Comparison of ENCODE assay signal across 37 cellular contexts in the genomic region with DNA sequence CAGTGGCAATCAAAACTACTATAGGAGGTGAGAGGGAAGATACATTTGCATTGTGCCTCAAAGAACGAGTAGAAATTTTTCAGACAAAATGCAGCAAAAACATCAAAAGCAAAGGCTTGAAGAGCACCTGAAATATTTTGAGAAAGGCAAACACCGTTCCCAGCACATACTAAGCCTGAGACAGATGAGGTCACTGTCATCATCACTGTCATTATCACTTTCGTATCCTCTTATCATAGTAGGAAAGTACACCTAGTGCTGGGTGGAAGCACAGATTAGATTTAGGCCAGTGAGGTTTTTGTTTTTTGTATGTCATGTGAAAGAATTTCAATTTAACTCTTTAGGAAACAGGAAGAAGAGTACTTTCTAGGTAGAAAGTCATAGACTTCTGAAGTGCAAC.
"Had no signal": no experiment of that assay in that cellular context is flagged by ENCODE, and none has a peak within 500 bp of the region (broad histone marks: within the 10 kb centered on the region; RNA-seq: fewer than 3 reads in every experiment).

No MANE protein-coding gene starts in this region.

- H3K4me3 Mint-ChIP-seq: activated CD4-positive, alpha-beta memory T cell treated with anti-CD3 and anti-CD28 coated beads for 36 hours; activated CD4-positive, alpha-beta T cell treated with anti-CD3 and anti-CD28 coated beads for 36 hours; activated CD4-positive, alpha-beta T cell treated with anti-CD3 and anti-CD28 coated beads, Interleukin-2, amount 10 ng/mL, durations not matched to agents 7 days and 5 days; activated CD8-positive, alpha-beta T cell treated with anti-CD3 and anti-CD28 coated beads for 36 hours; activated naive CD4-positive, alpha-beta T cell treated with anti-CD3 and anti-CD28 coated beads for 36 hours; activated naive CD8-positive, alpha-beta T cell treated with anti-CD3 and anti-CD28 coated beads for 36 hours; activated T-cell treated with anti-CD3 and anti-CD28 coated beads, Interleukin-2, amount 50 U/mL, for 4 hours; activated T-cell treated with anti-CD3 and anti-CD28 coated beads, Interleukin-2, amount 50 U/mL, for 72 hours; activated T-helper 1 cell treated with anti-CD3 and anti-CD28 coated beads, Interleukin-12 subunit alpha, Interleukin-12 subunit beta, Interleukin-2, Interleukin-4 antibody, amounts not matched to agents 30 ng/mL and 10 ng/mL and 1 ng/mL, durations not matched to agents 14 hours and 24 hours and 36 hours; activated T-helper 17 cell treated with anti-CD3 and anti-CD28 coated beads, Interleukin-2, amount 50 U/mL, for 72 hours; T-helper 1 cell treated with Interleukin-12 subunit alpha and Interleukin-12 subunit beta and Interleukin-4 antibody, amounts not matched to agents 30 μg/mL and 1 μg/mL, for 36 hours; T-helper 2 cell treated with Interferon-gamma antibody and Interleukin-4, amounts not matched to agents 5 μg/mL and 100 μg/mL, for 36 hours; WTC11 had no signal

- H3K4me1 Mint-ChIP-seq: activated CD4-positive, alpha-beta T cell treated with anti-CD3 and anti-CD28 coated beads for 36 hours; activated CD4-positive, alpha-beta T cell treated with anti-CD3 and anti-CD28 coated beads, Interleukin-2, amount 10 ng/mL, durations not matched to agents 7 days and 5 days; activated naive CD8-positive, alpha-beta T cell treated with anti-CD3 and anti-CD28 coated beads for 36 hours; activated T-helper 17 cell treated with anti-CD3 and anti-CD28 coated beads, Interleukin-2, amount 50 U/mL, for 72 hours had no signal

- DNase-seq: activated CD4-positive, alpha-beta memory T cell treated with anti-CD3 and anti-CD28 coated beads for 36 hours; activated CD4-positive, alpha-beta T cell treated with anti-CD3 and anti-CD28 coated beads for 1 hour; activated CD4-positive, alpha-beta T cell treated with anti-CD3 and anti-CD28 coated beads for 36 hours; activated CD4-positive, alpha-beta T cell treated with anti-CD3 and anti-CD28 coated beads for 48 hours; activated CD4-positive, alpha-beta T cell treated with anti-CD3 and anti-CD28 coated beads, Interleukin-2, amount 10 ng/mL, durations not matched to agents 7 days and 5 days; activated CD4-positive, CD25-positive, alpha-beta regulatory T cell; activated CD8-positive, alpha-beta memory T cell treated with anti-CD3 and anti-CD28 coated beads, Interleukin-2, amount 50 U/mL, for 4 hours; activated CD8-positive, alpha-beta T cell treated with anti-CD3 and anti-CD28 coated beads for 36 hours; activated effector memory CD4-positive, alpha-beta T cell treated with anti-CD3 and anti-CD28 coated beads, Interleukin-2, amount 50 U/mL, for 16 hours; activated gamma-delta T cell treated with Interleukin-2 at 50 U/mL for 16 hours; activated naive CD4-positive, alpha-beta T cell; activated naive CD4-positive, alpha-beta T cell treated with anti-CD3 and anti-CD28 coated beads for 36 hours; activated naive CD4-positive, alpha-beta T cell treated with anti-CD3 and anti-CD28 coated beads, Interleukin-2, amount 50 U/mL, for 16 hours; activated naive CD8-positive, alpha-beta T cell treated with anti-CD3 and anti-CD28 coated beads for 36 hours; activated T-cell treated with anti-CD3 and anti-CD28 coated beads for 4 hours; activated T-cell treated with anti-CD3 and anti-CD28 coated beads, Interleukin-2, amount 50 U/mL, for 1 hour; activated T-cell treated with anti-CD3 and anti-CD28 coated beads, Interleukin-2, amount 50 U/mL, for 4 hours; activated T-cell treated with anti-CD3 and anti-CD28 coated beads, Interleukin-2, amount 50 U/mL, for 72 hours; adrenal gland; amniotic stem cell; aorta; body of pancreas; brain microvascular endothelial cell; central memory CD4-positive, alpha-beta T cell; SW 1271; T-helper 1 cell; T-helper 2 cell; T-helper 9 cell; WERI-Rb-1 had no signal

- H3K9me3 ChIP-seq: adrenal gland, body of pancreas had no signal

- H3K4me3 ChIP-seq: adrenal gland, body of pancreas, breast epithelium had no signal

- H3K4me1 ChIP-seq: adrenal gland, body of pancreas, breast epithelium had no signal

- ATAC-seq: activated CD4-positive, alpha-beta T cell treated with anti-CD3 and anti-CD28 coated beads for 36 hours; activated CD4-positive, CD25-positive, alpha-beta regulatory T cell treated with anti-CD3 and anti-CD28 coated beads, Interleukin-2, amount 50 U/mL, for 24 hours; activated CD8-positive, alpha-beta T cell treated with anti-CD3 and anti-CD28 coated beads for 36 hours; activated naive CD4-positive, alpha-beta T cell treated with anti-CD3 and anti-CD28 coated beads, Interleukin-2, amount 50 U/mL, for 72 hours; activated T-cell treated with anti-CD3 and anti-CD28 coated beads, Interleukin-2, amount 50 U/mL, for 4 hours; activated T-cell treated with anti-CD3 and anti-CD28 coated beads, Interleukin-2, amount 50 U/mL, for 72 hours; activated T-helper 17 cell treated with anti-CD3 and anti-CD28 coated beads, Interleukin-2, amount 50 U/mL, for 72 hours; body of pancreas; WTC11 had no signal

- H3K9me3 Mint-ChIP-seq: activated naive CD4-positive, alpha-beta T cell treated with anti-CD3 and anti-CD28 coated beads for 36 hours; WTC11 had no signal

- H3K27ac Mint-ChIP-seq: activated CD4-positive, alpha-beta memory T cell treated with anti-CD3 and anti-CD28 coated beads for 36 hours; activated CD4-positive, alpha-beta T cell treated with anti-CD3 and anti-CD28 coated beads for 36 hours; activated CD4-positive, alpha-beta T cell treated with anti-CD3 and anti-CD28 coated beads, Interleukin-2, amount 10 ng/mL, durations not matched to agents 7 days and 5 days; activated CD8-positive, alpha-beta T cell treated with anti-CD3 and anti-CD28 coated beads for 36 hours; activated naive CD4-positive, alpha-beta T cell treated with anti-CD3 and anti-CD28 coated beads for 36 hours; activated naive CD4-positive, alpha-beta T cell treated with anti-CD3 and anti-CD28 coated beads, Interleukin-2, amount 50 U/mL, for 72 hours; activated naive CD8-positive, alpha-beta T cell treated with anti-CD3 and anti-CD28 coated beads for 36 hours; activated T-cell treated with anti-CD3 and anti-CD28 coated beads, Interleukin-2, amount 50 U/mL, for 72 hours; activated T-helper 1 cell treated with anti-CD3 and anti-CD28 coated beads, Interleukin-12 subunit alpha, Interleukin-12 subunit beta, Interleukin-2, Interleukin-4 antibody, amounts not matched to agents 30 ng/mL and 10 ng/mL and 1 ng/mL, durations not matched to agents 14 hours and 24 hours and 36 hours; activated T-helper 17 cell treated with anti-CD3 and anti-CD28 coated beads, Interleukin-2, amount 50 U/mL, for 72 hours; T-helper 1 cell treated with Interleukin-12 subunit alpha and Interleukin-12 subunit beta and Interleukin-4 antibody, amounts not matched to agents 30 μg/mL and 1 μg/mL, for 36 hours; T-helper 2 cell treated with Interferon-gamma antibody and Interleukin-4, amounts not matched to agents 5 μg/mL and 100 μg/mL, for 36 hours had no signal

- H3K27ac ChIP-seq: adrenal gland, body of pancreas, brain microvascular endothelial cell, breast epithelium, WERI-Rb-1 had no signal

- H3K36me3 Mint-ChIP-seq: activated CD4-positive, alpha-beta memory T cell treated with anti-CD3 and anti-CD28 coated beads for 36 hours; activated naive CD8-positive, alpha-beta T cell treated with anti-CD3 and anti-CD28 coated beads for 36 hours had no signal

- H3K36me3 ChIP-seq: adrenal gland, brain microvascular endothelial cell, breast epithelium had no signal

- H3K27me3 ChIP-seq: adrenal gland, body of pancreas, brain microvascular endothelial cell, breast epithelium had no signal

- H3K27me3 Mint-ChIP-seq: activated CD4-positive, alpha-beta memory T cell treated with anti-CD3 and anti-CD28 coated beads for 36 hours; activated CD4-positive, alpha-beta T cell treated with anti-CD3 and anti-CD28 coated beads for 36 hours; activated CD4-positive, alpha-beta T cell treated with anti-CD3 and anti-CD28 coated beads, Interleukin-2, amount 10 ng/mL, durations not matched to agents 7 days and 5 days; activated CD8-positive, alpha-beta T cell treated with anti-CD3 and anti-CD28 coated beads for 36 hours; activated naive CD8-positive, alpha-beta T cell treated with anti-CD3 and anti-CD28 coated beads for 36 hours; activated T-helper 17 cell treated with anti-CD3 and anti-CD28 coated beads, Interleukin-2, amount 50 U/mL, for 72 hours had no signal
